32 cellular contexts compared by ENCODE assay signal in the genomic region with DNA sequence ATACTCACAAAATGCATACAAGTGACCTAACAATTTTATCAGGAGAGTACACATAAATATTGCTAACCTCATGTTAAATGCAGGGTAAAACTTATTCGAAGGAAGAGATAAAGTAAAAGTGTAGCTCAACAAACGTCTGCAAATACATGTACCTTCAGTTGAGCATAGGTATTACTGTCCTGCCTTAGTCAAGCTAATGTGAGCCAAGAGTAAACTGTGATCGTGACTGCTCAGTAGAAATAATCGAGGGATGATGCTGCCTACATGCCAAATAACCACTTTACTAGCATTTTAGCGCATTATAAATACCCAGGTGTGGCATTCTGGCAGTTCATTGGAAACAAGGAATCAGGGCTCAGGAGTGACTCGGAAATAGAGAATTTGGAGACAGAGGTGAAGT.
"Had no signal": no experiment of that assay in that cellular context is flagged by ENCODE, and none has a peak within 500 bp of the region (broad histone marks: within the 10 kb centered on the region; RNA-seq: fewer than 3 reads in every experiment).

No MANE protein-coding gene starts in this region.

- DNase-seq: Karpas-422, KBM-7, NCI-H1048, NCI-H1092 treated with DMSO at 0.1 percent for 48 hours, NCI-H1105 treated with DMSO at 0.1 percent for 48 hours, NCI-H1417, NCI-H1436, NCI-H146, NCI-H1694, NCI-H187, NCI-H1930, NCI-H2029 treated with DMSO at 0.1 percent for 48 hours, NCI-H2081 treated with DMSO at 0.1 percent for 48 hours, NCI-H2107, NCI-H2171, NCI-H226, NCI-H446 treated with DMSO at 0.1 percent for 48 hours, NCI-H510A, NCI-H524, NCI-H526, NCI-H69, NCI-H82, SHP77, SIG-M5, SJCRH30, T-cell had no signal

- H3K9me3 ChIP-seq: SJCRH30 had no signal

- H3K4me3 ChIP-seq: SJCRH30, SK-N-MC had no signal

- H3K27ac ChIP-seq: KMS-11, RWPE1, SJCRH30, SK-N-MC had no signal

- H3K36me3 ChIP-seq: SJCRH30 had no signal

- ATAC-seq: Panc1, Right ventricle myocardium inferior, SK-N-SH treated with all-trans-retinoic acid at 6 μM for 48 hours, T-cell had no signal

- H3K9ac ChIP-seq: KMS-11 had no signal

- H3K4me2 ChIP-seq: KMS-11 had no signal

- H3K27me3 ChIP-seq: SJCRH30 had no signal

- H3K4me1 ChIP-seq: SJCRH30 had no signal
